1 cellular context compared by ENCODE assay signal in the genomic region with DNA sequence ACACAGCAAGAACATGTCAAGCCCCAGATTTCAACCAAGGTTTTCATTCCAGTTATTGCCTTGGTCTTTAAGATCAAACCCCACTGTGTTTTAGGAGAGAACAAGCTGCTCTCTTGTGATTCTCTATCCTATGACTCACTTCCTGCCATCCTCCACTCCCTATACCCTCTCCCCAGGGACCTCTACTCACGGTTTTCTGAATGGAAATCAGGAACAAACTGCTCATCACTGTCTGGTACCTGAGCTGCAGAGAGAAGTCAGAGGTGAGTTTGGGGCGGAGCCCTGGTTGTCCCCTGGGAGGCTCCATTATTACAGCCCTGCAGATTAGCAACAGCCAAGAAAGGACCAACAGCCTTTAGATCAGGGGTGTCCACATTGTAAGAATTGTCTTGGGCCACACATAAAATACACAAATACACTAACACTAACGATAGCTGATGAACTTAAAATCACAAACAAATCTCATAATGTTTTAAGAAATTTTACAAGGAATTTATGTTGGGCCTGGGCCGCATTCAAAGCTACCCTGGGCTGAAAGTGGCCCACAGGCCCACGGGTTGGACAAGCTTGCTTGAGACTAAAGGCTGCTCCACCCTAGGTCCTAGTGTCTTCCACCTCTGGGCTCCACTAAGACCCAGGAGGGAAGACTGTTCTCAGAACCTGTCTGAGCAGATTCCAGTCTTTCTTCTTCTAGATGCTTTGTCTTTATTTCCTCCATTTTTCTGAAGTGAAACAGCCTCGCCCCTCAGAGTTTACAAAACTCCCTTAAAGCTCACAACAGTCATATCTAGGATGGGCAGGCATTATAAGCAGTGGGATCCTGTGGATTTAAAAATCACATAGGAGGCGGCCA.
TF ChIP-seq lines count a peak whose summit lies in the region.

No MANE protein-coding gene starts in this region.

TF ChIP-seq in H1, 55 proteins besides CTCF, POLR2A, EP300 and RAD21:
- TF ChIP-seq TAF7 (optimal IDR thresholded peaks at IDR 0.05; ENCODE audit: borderline replicate concordance, low read depth, low read length) (no peak), FOSL1 (IDR thresholded peaks at IDR 0.05; ENCODE audit: insufficient read depth, low read depth, low read length) (peak; percentile 79; the same call in 1 of the 2 replicates)
TF ChIP-seq in H1: peak in this region for 1.
